ENCODE assay signal across 13 cellular contexts in genomic region chr12:18141583-18141982, GRCh38. TPM values are rescaled to one million over a fixed set of nuclear protein-coding genes. Genes with fewer than 3 reads are reported as not detected.
A peak's percentile ranks its signal among the peaks of the same experiment; 100 is the strongest.
DNase-seq lines count a peak whose midpoint lies in the region; TF ChIP-seq lines count a peak whose summit lies in the region.
"Had no signal": no experiment of that assay in that cellular context is flagged by ENCODE, and none has a peak within 500 bp of the region (broad histone marks: within the 10 kb centered on the region; RNA-seq: fewer than 3 reads in every experiment).

No MANE protein-coding gene starts in this region.

- H3K27me3 ChIP-seq in colonic mucosa: no peaks in the 10 kb centered on the region
- H3K27me3 ChIP-seq: cardiac muscle cell had no signal

- TF ChIP-seq CTCF in colonic mucosa (IDR thresholded peaks at IDR 0.05) (no peak), neural crest cell (conservative IDR thresholded peaks at IDR 0.05) (no peak)

- no peaks in the 10 kb centered on the region for H3K4me1 Mint-ChIP-seq in neural crest cell

- intact Hi-C loops in colonic mucosa (cut with DNase I): no loop called here

- no peaks in the 10 kb centered on the region for H3K9me3 Mint-ChIP-seq in neural crest cell

- H3K4me3 Mint-ChIP-seq in neural crest cell: no peak overlapping the region

- peak overlapping the region; percentile 10 for H3K27ac ChIP-seq in colonic mucosa
- H3K27ac ChIP-seq: cardiac muscle cell, KMS-11 had no signal

- peak overlapping the region; percentile 57 for H3K27ac Mint-ChIP-seq in neural crest cell (ENCODE audit: unreplicated experiment)

- H3K4me1 ChIP-seq in colonic mucosa: no peaks in the 10 kb centered on the region

- no peak overlapping the region for H3K9ac ChIP-seq in colonic mucosa (ENCODE audit: low read depth in 2 of 2, low read length in 2 of 2)
- H3K9ac ChIP-seq: KMS-11 had no signal

- H3K4me3 ChIP-seq in colonic mucosa: no peak overlapping the region
- H3K4me3 ChIP-seq: cardiac muscle cell had no signal

- H3K27me3 Mint-ChIP-seq in neural crest cell (ENCODE audit: low read depth): no peaks in the 10 kb centered on the region

- H3K36me3 Mint-ChIP-seq in neural crest cell (ENCODE audit: low read depth): no peaks in the 10 kb centered on the region

- H3K36me3 ChIP-seq in colonic mucosa: no peaks in the 10 kb centered on the region
- H3K36me3 ChIP-seq: cardiac muscle cell had no signal

- peak; percentile 63 for DNase-seq in EL
- DNase-seq in NCI-H345 (lab: John Stamatoyannopoulos, UW): peak; percentile 60
- no peak for DNase-seq in colonic mucosa
- no peak for DNase-seq in neural crest cell (ENCODE audit: low read depth, low spot score)
- DNase-seq in GM19238 (ENCODE audit: insufficient read length, low spot score): no peak
- no peak for DNase-seq in T-helper 2 cell
- no peak for DNase-seq in stimulated activated naive CD4-positive, alpha-beta T cell treated with Interleukin-2 at 50 U/mL for 16 hours (lab: John Stamatoyannopoulos, UW)
- DNase-seq in stimulated activated CD4-positive, alpha-beta T cell treated with anti-CD3 and anti-CD28 coated beads, Interleukin-4, amount 100 ng/mL, for 24 hours: no peak
- DNase-seq: hypothalamus; NCI-H82; stimulated activated CD4-positive, alpha-beta T cell treated with anti-CD3 and anti-CD28 coated beads, Interleukin-4, amount 100 ng/mL, for 1 hour had no signal

- no peaks in the 10 kb centered on the region for H3K9me3 ChIP-seq in colonic mucosa

RNA-seq across cellular contexts. Expression of gene RERGL, which starts 51.6 kb away (rescaled TPM):
- 1 to 10 TPM in 1 of 2 donors, under 1 TPM in 1; 0.35 to 1.1 TPM for total RNA-seq in colonic mucosa
- not detected in 2 replicates for total RNA-seq in neural crest cell
- total RNA-seq: cardiac muscle cell had no signal

Comparison
In these comparisons a context has a peak if more than half of its experiments do, and no peak if none do; other contexts are left out.
1. DNase-seq: peak in EL (single experiment) and NCI-H345 (single experiment); none in colonic mucosa (single experiment), neural crest cell (single experiment), GM19238 (single experiment), T-helper 2 cell (0 of 5), stimulated activated naive CD4-positive, alpha-beta T cell treated with Interleukin-2 at 50 U/mL for 16 hours (single experiment) and stimulated activated CD4-positive, alpha-beta T cell treated with anti-CD3 and anti-CD28 coated beads, Interleukin-4, amount 100 ng/mL, for 24 hours (single experiment).